In genomic region chr12:123442774-123443173, GRCh38 we compare ENCODE assay signal across 19 cellular contexts. TPM values are rescaled to one million over a fixed set of nuclear protein-coding genes. Genes with fewer than 3 reads are reported as not detected.
DNase-seq lines count a peak whose midpoint lies in the region; ATAC-seq and TF ChIP-seq lines count a peak whose summit lies in the region.
"Had no signal": no experiment of that assay in that cellular context is flagged by ENCODE, and none has a peak within 500 bp of the region (broad histone marks: within the 10 kb centered on the region; RNA-seq: fewer than 3 reads in every experiment).

No MANE protein-coding gene starts in this region.

- H3K36me3 Mint-ChIP-seq in activated B cell treated with CpG ODN at 0.5 μM for 24 hours (ENCODE audit: low read depth), result no peaks in the 10 kb centered on the region

- no TSS peak for BruUV-seq in OCI-LY7 (replicated peaks; lab: Mats Ljungman, UMichigan)

- DNase-seq in AML-193 (lab: John Stamatoyannopoulos, UW) (peak; percentile 37 to 38), HL-60 (ENCODE audit: low read depth in 1 of 2, low spot score in 1 of 2) (peak in 1 of 2 experiments; percentile 65), NOMO-1 (lab: John Stamatoyannopoulos, UW; ENCODE audit: unreplicated experiment in 2 of 2) (peak; percentile 46 to 69), activated B cell treated with CpG ODN at 0.5 μM for 24 hours (no peak), cerebellar cortex (ENCODE audit: low spot score) (no peak), OCI-LY7 (ENCODE audit: low spot score) (no peak), globus pallidus (ENCODE audit: low spot score) (no peak)
- DNase-seq: 8988T; CD4-positive, alpha-beta T cell; DND-41; H9; NCI-H1105; NCI-H187 treated with DMSO at 0.1 percent for 48 hours; NCI-H2171; NCI-H446 treated with DMSO at 0.1 percent for 48 hours; NCI-H774; Right ventricle myocardium superior; T-helper 2 cell had no signal

- H4K20me1 ChIP-seq in OCI-LY7 (ENCODE audit: insufficient read depth, low read length), result no peaks in the 10 kb centered on the region

- no peaks in the 10 kb centered on the region for H3K9me3 Mint-ChIP-seq in activated B cell treated with CpG ODN at 0.5 μM for 24 hours
- H3K9me3 Mint-ChIP-seq: CD4-positive, alpha-beta T cell; H9 had no signal

- H3K4me1 Mint-ChIP-seq in activated B cell treated with CpG ODN at 0.5 μM for 24 hours, result peaks cover 47% of the 10 kb centered on the region

- H3K4me3 ChIP-seq in HL-60 (replicated peaks; ENCODE audit: insufficient read depth, low read length), result no peak overlapping the region
- H3K4me3 ChIP-seq in OCI-LY7 (ENCODE audit: low read depth, low read length, poor library complexity, severe bottlenecking), result no peak overlapping the region

- no peaks in the 10 kb centered on the region for H3K27me3 Mint-ChIP-seq in activated B cell treated with CpG ODN at 0.5 μM for 24 hours
- H3K27me3 Mint-ChIP-seq: CD4-positive, alpha-beta T cell had no signal

- peaks cover 27% of the 10 kb centered on the region for H3K4me1 ChIP-seq in OCI-LY7 (ENCODE audit: insufficient read depth, low read length, poor library complexity, severe bottlenecking)

- H3K9me2 ChIP-seq in OCI-LY7 (ENCODE audit: insufficient read depth, low read length), result no peaks in the 10 kb centered on the region

- H3K27ac Mint-ChIP-seq in activated B cell treated with CpG ODN at 0.5 μM for 24 hours, result peak overlapping the region; percentile 61
- H3K27ac Mint-ChIP-seq: CD4-positive, alpha-beta T cell; H9 had no signal

- POLR2A ChIA-PET in activated B cell treated with CpG ODN at 0.5 μM for 24 hours (lab: Charles Lee), result interaction anchor here (0.7 to 3.7 kb wide), 6 partner anchors 8 to 77 kb away, joined by 3 to 34 read pairs (median 8); partner anchors contain the start of genes RILPL2 and SNRNP35
- POLR2A ChIA-PET in OCI-LY7 (lab: Charles Lee), result interaction anchor here (0.6 kb wide), 1 partner anchor 93 kb away, joined by 3 read pairs; no protein-coding TSS in a partner anchor

- no peak overlapping the region for H2AFZ ChIP-seq in OCI-LY7 (ENCODE audit: low read length)

- H3K27me3 ChIP-seq in HL-60 (ENCODE audit: insufficient read depth, poor library complexity, severe bottlenecking), result no peaks in the 10 kb centered on the region

- intact Hi-C loops in activated B cell treated with CpG ODN at 0.5 μM for 24 hours (cut with micrococcal nuclease) (no loop called here), OCI-LY7 (cut with micrococcal nuclease; ENCODE audit: unreplicated experiment) (no loop called here)

- TF ChIP-seq CTCF in HL-60 (IDR thresholded peaks at IDR 0.05; ENCODE audit: insufficient read depth, low read length), result no peak
- TF ChIP-seq CTCF in activated B cell treated with CpG ODN at 0.5 μM for 24 hours (IDR thresholded peaks at IDR 0.05), result no peak
- TF ChIP-seq CTCF in OCI-LY7 (conservative IDR thresholded peaks at IDR 0.05; ENCODE audit: low read length), result no peak

- no peaks in the 10 kb centered on the region for H3K79me2 ChIP-seq in OCI-LY7 (ENCODE audit: insufficient read depth, low read depth, low read length)

- peak overlapping the region; percentile 56 for H3K27ac ChIP-seq in HL-60 (replicated peaks)
- no peak overlapping the region for H3K27ac ChIP-seq in OCI-LY7 (ENCODE audit: low read depth, low read length, poor library complexity, severe bottlenecking)

- H3K4me2 ChIP-seq in OCI-LY7 (ENCODE audit: low read length), result no peak overlapping the region

- H3K36me3 ChIP-seq in OCI-LY7 (ENCODE audit: insufficient read depth, low read length), result no peaks in the 10 kb centered on the region

- ATAC-seq in activated B cell treated with CpG ODN at 0.5 μM for 24 hours (ENCODE audit: low read depth) (no peak), GM18502 (IDR thresholded peaks at IDR 0.05; ENCODE audit: poor library complexity, unreplicated experiment) (no peak)

- H3K9me3 ChIP-seq in OCI-LY7 (ENCODE audit: low read length), result no peaks in the 10 kb centered on the region

- H3K4me3 Mint-ChIP-seq in activated B cell treated with CpG ODN at 0.5 μM for 24 hours, result no peak overlapping the region
- H3K4me3 Mint-ChIP-seq: CD4-positive, alpha-beta T cell; H9 had no signal

- CTCF ChIA-PET in activated B cell treated with CpG ODN at 0.5 μM for 24 hours (lab: Charles Lee), result no interaction called here
- CTCF ChIA-PET in OCI-LY7 (lab: Charles Lee; ENCODE audit: unreplicated experiment), result no interaction called here

RNA-seq across cellular contexts. Expression of gene RILPL2, which starts 6.3 kb away (rescaled TPM):
- total RNA-seq in activated B cell treated with CpG ODN at 0.5 μM for 24 hours (11.2 and 12.2 TPM in 2 replicates), OCI-LY7 (2022) (5.5 and 6.8 TPM in 2 replicates)
- total RNA-seq in OCI-LY7 (2014; rRNA removed; shearing (Covaris generic)), result 3.4 and 4.0 TPM in 2 replicates

RNA-seq across cellular contexts. Expression of gene SNRNP35, which starts 15.2 kb away (rescaled TPM):
- 39.5 and 51.5 TPM in 2 replicates for total RNA-seq in activated B cell treated with CpG ODN at 0.5 μM for 24 hours
- 31.3 and 43.7 TPM in 2 replicates for total RNA-seq in OCI-LY7 (2014; rRNA removed; shearing (Covaris generic))
- total RNA-seq in OCI-LY7 (2022), result 29.3 and 32.9 TPM in 2 replicates

RNA-seq across cellular contexts. Expression of gene KMT5A, which starts 58.8 kb away (rescaled TPM):
- total RNA-seq in activated B cell treated with CpG ODN at 0.5 μM for 24 hours (29.4 and 36.0 TPM in 2 replicates), OCI-LY7 (2022) (149 and 153 TPM in 2 replicates)
- 87.8 and 101 TPM in 2 replicates for total RNA-seq in OCI-LY7 (2014; rRNA removed; shearing (Covaris generic))

Comparison
In these comparisons a context has a peak if more than half of its experiments do, and no peak if none do; other contexts are left out.
1. DNase-seq: peak in AML-193 (2 of 2) and NOMO-1 (2 of 2); none in activated B cell treated with CpG ODN at 0.5 μM for 24 hours (single experiment), cerebellar cortex (single experiment), OCI-LY7 (single experiment) and globus pallidus (single experiment).